In the genomic region with DNA sequence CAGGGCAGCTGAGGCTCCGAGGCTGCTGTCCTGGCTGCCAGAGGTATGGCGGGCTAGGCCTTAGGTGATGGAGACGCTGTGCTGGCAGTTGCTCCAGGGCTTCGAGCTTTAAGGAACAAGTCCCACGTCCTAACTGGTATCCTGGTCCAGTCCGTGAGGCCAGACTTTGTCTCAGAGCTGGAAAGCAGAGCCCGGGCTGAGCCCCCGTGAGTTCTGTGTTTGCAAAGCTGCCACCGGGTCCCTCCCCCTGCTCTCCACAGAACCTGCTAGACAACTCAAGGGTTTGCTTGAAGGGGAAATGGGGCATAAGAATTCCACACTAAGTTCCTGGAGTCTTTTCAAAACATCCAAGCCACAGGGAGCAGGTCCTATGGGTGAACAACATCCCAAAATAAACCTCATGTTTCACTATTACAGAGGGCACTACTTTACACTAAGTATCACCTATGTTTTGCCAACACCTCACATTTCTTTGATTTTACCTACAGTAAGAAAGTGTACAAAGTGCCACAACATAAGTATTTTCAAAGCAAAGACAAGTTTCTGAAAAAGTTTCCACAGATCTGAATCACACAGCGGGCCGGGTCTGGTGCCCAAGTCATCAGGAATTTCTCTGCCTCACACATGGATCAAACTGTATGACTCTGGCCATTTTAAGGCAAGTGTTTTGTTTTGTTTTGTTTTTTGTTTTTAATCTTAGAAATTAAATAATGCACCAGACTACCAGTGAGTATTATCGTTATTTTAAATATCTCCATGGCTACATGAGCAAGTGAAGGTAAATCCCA, we compare ENCODE assay signal across 25 cellular contexts.
DNase-seq lines count a peak whose midpoint lies in the region; ATAC-seq, FAIRE-seq and TF ChIP-seq lines count a peak whose summit lies in the region.
"Had no signal": no experiment of that assay in that cellular context is flagged by ENCODE, and none has a peak within 500 bp of the region (broad histone marks: within the 10 kb centered on the region; RNA-seq: fewer than 3 reads in every experiment).

No MANE protein-coding gene starts in this region.

- WGBS in H9 (ENCODE audit: extremely low coverage, insufficient read length, low lambda C conversion rate) = no CpG with 5 or more reads among the region's 12 CpGs
- WGBS in trophoblast cell (ENCODE audit: extremely low coverage, insufficient coverage, insufficient read length) = no CpG with 5 or more reads among the region's 12 CpGs
- 84% methylated on average over 6 of the region's 12 CpGs for WGBS in esophagus muscularis mucosa
- WGBS in testis, 2 donors = 71 to 89% methylated on average over 7 to 12 of the region's 12 CpGs

- TF ChIP-seq CTCF in CD14-positive monocyte (IDR thresholded peaks at IDR 0.05) = no peak
- no peak for TF ChIP-seq CTCF in H9 (conservative IDR thresholded peaks at IDR 0.05)
- no peak for TF ChIP-seq CTCF in glutamatergic neuron (IDR thresholded peaks at IDR 0.05; ENCODE audit: partially characterized antibody, unreplicated experiment)
- TF ChIP-seq CTCF in esophagus muscularis mucosa (IDR thresholded peaks at IDR 0.05) = no peak
- TF ChIP-seq CTCF in testis (IDR thresholded peaks at IDR 0.05) = no peak

- H3K14ac ChIP-seq in H9 (ENCODE audit: insufficient read depth, low read length) (peak overlapping the region; percentile 56; the same call in 1 of the 2 replicates), trophoblast cell (ENCODE audit: low read length) (no peak overlapping the region)

- no peak for DNase-seq in CD14-positive monocyte (ENCODE audit: low spot score)
- DNase-seq in H9 = peak; percentile 26
- DNase-seq in glutamatergic neuron = no peak
- no peak for DNase-seq in trophoblast cell
- DNase-seq in esophagus muscularis mucosa (ENCODE audit: extremely low spot score) = no peak
- DNase-seq in testis = no peak
- no peak for DNase-seq in urothelium cell line (ENCODE audit: low spot score)
- DNase-seq in activated naive CD8-positive, alpha-beta T cell treated with anti-CD3 and anti-CD28 coated beads, Interleukin-2, amount 50 U/mL, for 24 hours = no peak
- DNase-seq: activated CD4-positive, alpha-beta T cell treated with anti-CD3 and anti-CD28 coated beads for 4 hours; activated naive CD4-positive, alpha-beta T cell; effector CD8-positive, alpha-beta T cell; EL; esophagus squamous epithelium; mammary epithelial cell; MG63; NCI-H2107; RPMI8226; T-helper 17 cell had no signal

- H3K9ac ChIP-seq in H9 (ENCODE audit: extremely low read depth, insufficient read length, low read length) (no peak overlapping the region), trophoblast cell (ENCODE audit: low read length) (peak overlapping the region; percentile 9)
- H3K9ac ChIP-seq: BLaER1 treated with 17β-estradiol and CSF1 and Interleukin-3, amounts not matched to agents 10 nM and 100 nM had no signal

- H2AFZ ChIP-seq in H9 (ENCODE audit: low read length) (no peak overlapping the region), trophoblast cell (ENCODE audit: insufficient read depth, low read length, poor library complexity) (no peak overlapping the region)

- H3K9me3 Mint-ChIP-seq in CD14-positive monocyte (no peaks in the 10 kb centered on the region), H9 (no peaks in the 10 kb centered on the region), glutamatergic neuron (ENCODE audit: unreplicated experiment) (peaks cover 5% of the 10 kb centered on the region)
- no peaks in the 10 kb centered on the region for H3K9me3 Mint-ChIP-seq in activated naive CD8-positive, alpha-beta T cell treated with anti-CD3 and anti-CD28 coated beads, Interleukin-2, amount 50 U/mL, for 24 hours

- no peak for TF ChIP-seq EP300 in esophagus muscularis mucosa (IDR thresholded peaks at IDR 0.05)

- no peak overlapping the region for H3T11ph ChIP-seq in H9 (ENCODE audit: low read length)

- peak overlapping the region; percentile 68 for H4K91ac ChIP-seq in H9 (ENCODE audit: insufficient read length, low read depth, low read length)
- H4K91ac ChIP-seq in trophoblast cell (ENCODE audit: low read depth, low read length) = no peak overlapping the region

- H2BK20ac ChIP-seq in H9 (ENCODE audit: low read depth, low read length, poor library complexity, severe bottlenecking) = no peak overlapping the region

- H3K36me3 ChIP-seq in trophoblast cell (ENCODE audit: control insufficient read depth in 1 of 2, insufficient read depth in 2 of 2, low read length in 2 of 2) (no peaks in the 10 kb centered on the region), esophagus muscularis mucosa (no peaks in the 10 kb centered on the region), testis (ENCODE audit: low read depth, missing control alignments) (no peaks in the 10 kb centered on the region)
- H3K36me3 ChIP-seq: breast epithelium, esophagus squamous epithelium, MG63 had no signal

- FAIRE-seq in urothelium cell line (lab: Jason Lieb, UNC) = no peak
- FAIRE-seq: colon, islet of Langerhans, K562 had no signal

- H3K4me3 ChIP-seq in trophoblast cell (ENCODE audit: low read depth, low read length) = no peak overlapping the region
- H3K4me3 ChIP-seq in esophagus muscularis mucosa = no peak overlapping the region
- H3K4me3 ChIP-seq in testis = no peak overlapping the region
- H3K4me3 ChIP-seq: BLaER1 treated with 17β-estradiol and CSF1 and Interleukin-3, amounts not matched to agents 10 nM and 100 nM; esophagus squamous epithelium; gastroesophageal sphincter; K562; MG63; SK-N-MC had no signal

- no peak overlapping the region for H4K5ac ChIP-seq in H9 (ENCODE audit: insufficient read length, low read depth, low read length)

- H3K4me1 Mint-ChIP-seq in CD14-positive monocyte = peaks cover 41% of the 10 kb centered on the region
- H3K4me1 Mint-ChIP-seq in H9 = peaks cover 40 to 46% of the 10 kb centered on the region in 2 experiments
- peaks cover 63% of the 10 kb centered on the region for H3K4me1 Mint-ChIP-seq in glutamatergic neuron (ENCODE audit: low read depth, unreplicated experiment)
- H3K4me1 Mint-ChIP-seq in activated naive CD8-positive, alpha-beta T cell treated with anti-CD3 and anti-CD28 coated beads, Interleukin-2, amount 50 U/mL, for 24 hours = peaks cover 13% of the 10 kb centered on the region

- H3K27me3 Mint-ChIP-seq in CD14-positive monocyte (ENCODE audit: low read depth in 3 of 3) (no peaks in the 10 kb centered on the region), H9 (ENCODE audit: low read depth) (no peaks in the 10 kb centered on the region), glutamatergic neuron (ENCODE audit: unreplicated experiment) (peaks cover 9% of the 10 kb centered on the region)
- no peaks in the 10 kb centered on the region for H3K27me3 Mint-ChIP-seq in activated naive CD8-positive, alpha-beta T cell treated with anti-CD3 and anti-CD28 coated beads, Interleukin-2, amount 50 U/mL, for 24 hours
- H3K27me3 Mint-ChIP-seq: T-helper 17 cell had no signal

- no peaks in the 10 kb centered on the region for H3K23me2 ChIP-seq in H9 (ENCODE audit: insufficient read length, low read depth, low read length, poor library complexity, severe bottlenecking)

- H3K79me1 ChIP-seq in H9 (ENCODE audit: insufficient read depth, low read depth, low read length, poor library complexity, severe bottlenecking) (no peaks in the 10 kb centered on the region), trophoblast cell (ENCODE audit: low read length) (no peaks in the 10 kb centered on the region)

- TF ChIP-seq POLR2A in esophagus muscularis mucosa (IDR thresholded peaks at IDR 0.05; ENCODE audit: low read depth) (no peak), testis (IDR thresholded peaks at IDR 0.05) (no peak)

- H2AK5ac ChIP-seq in H9 (ENCODE audit: insufficient read length, low read length) (no peak overlapping the region), trophoblast cell (ENCODE audit: low read length) (no peak overlapping the region)

- no peak overlapping the region for H3K4me2 ChIP-seq in H9 (ENCODE audit: insufficient read depth, insufficient read length, low read length)
- H3K4me2 ChIP-seq in trophoblast cell (ENCODE audit: low read length) = peak overlapping the region; percentile 48
- H3K4me2 ChIP-seq: BLaER1 treated with 17β-estradiol and CSF1 and Interleukin-3, amounts not matched to agents 10 nM and 100 nM had no signal

- peaks cover 6% of the 10 kb centered on the region; the same call in 1 of the 2 replicates for H3K4me1 ChIP-seq in H9 (ENCODE audit: insufficient read depth, low read length)
- H3K4me1 ChIP-seq in trophoblast cell (ENCODE audit: control insufficient read depth in 1 of 2, insufficient read depth in 2 of 2, low read length in 2 of 2) = peaks cover 7 to 11% of the 10 kb centered on the region in 2 experiments
- peaks cover 5 to 50% (median 37%) of the 10 kb centered on the region in 4 donors for H3K4me1 ChIP-seq in esophagus muscularis mucosa
- H3K4me1 ChIP-seq in testis = peaks cover 20% of the 10 kb centered on the region

- H2BK12ac ChIP-seq in H9 (ENCODE audit: insufficient read length, low read depth, low read length) (no peak overlapping the region), trophoblast cell (ENCODE audit: low read length) (no peak overlapping the region)

- no peak overlapping the region for H4K8ac ChIP-seq in H9 (replicated peaks; ENCODE audit: insufficient read length, low read depth, low read length)
- H4K8ac ChIP-seq in trophoblast cell (ENCODE audit: low read depth, low read length) = no peak overlapping the region

- intact Hi-C loops in CD14-positive monocyte (cut with micrococcal nuclease) (no loop called here), esophagus muscularis mucosa (cut with DNase I) (no loop called here), testis (cut with DNase I; ENCODE audit: low total_unique reads) (no loop called here)

- no peaks in the 10 kb centered on the region for H4K20me1 ChIP-seq in H9 (ENCODE audit: control insufficient read depth, insufficient read depth, insufficient read length)

- ATAC-seq in activated naive CD8-positive, alpha-beta T cell treated with anti-CD3 and anti-CD28 coated beads, Interleukin-2, amount 50 U/mL, for 24 hours = no peak
- ATAC-seq: gastroesophageal sphincter, K562, T-helper 17 cell had no signal

- no peak overlapping the region for H2BK5ac ChIP-seq in H9 (ENCODE audit: insufficient read length, low read length)
- no peak overlapping the region for H2BK5ac ChIP-seq in trophoblast cell (ENCODE audit: low read depth, low read length, poor library complexity)

- H3K56ac ChIP-seq in H9 (ENCODE audit: insufficient read length, low read depth, low read length) = no peak overlapping the region

- H3K4ac ChIP-seq in H9 (ENCODE audit: low read depth, low read length) (no peak overlapping the region), trophoblast cell (ENCODE audit: low read depth, low read length) (no peak overlapping the region)

- no peaks in the 10 kb centered on the region for H3K27me3 ChIP-seq in H9 (ENCODE audit: insufficient read depth, low read length)
- no peaks in the 10 kb centered on the region for H3K27me3 ChIP-seq in trophoblast cell (ENCODE audit: insufficient read depth, low read length)
- H3K27me3 ChIP-seq in esophagus muscularis mucosa = no peaks in the 10 kb centered on the region
- H3K27me3 ChIP-seq in testis = no peaks in the 10 kb centered on the region
- H3K27me3 ChIP-seq: BLaER1 treated with 17β-estradiol and CSF1 and Interleukin-3, amounts not matched to agents 10 nM and 100 nM; breast epithelium; esophagus squamous epithelium; gastroesophageal sphincter; MG63 had no signal

- H4K12ac ChIP-seq in trophoblast cell (ENCODE audit: low read depth, low read length) = no peak overlapping the region

- no peak overlapping the region for H3K27ac ChIP-seq in H9 (ENCODE audit: insufficient read length, low read depth, low read length)
- no peak overlapping the region for H3K27ac ChIP-seq in trophoblast cell (ENCODE audit: low read depth, low read length)
- no peak overlapping the region for H3K27ac ChIP-seq in esophagus muscularis mucosa (replicated peaks in 1 of 4)
- H3K27ac ChIP-seq in testis = no peak overlapping the region
- H3K27ac ChIP-seq: BLaER1 treated with 17β-estradiol and CSF1 and Interleukin-3, amounts not matched to agents 10 nM and 100 nM; esophagus squamous epithelium; gastroesophageal sphincter; SK-N-MC had no signal

- H3K27ac Mint-ChIP-seq in CD14-positive monocyte (peak overlapping the region in 4 of 7 donors; percentile 33 to 66 (median 46)), H9 (peak overlapping the region in 1 of 3 experiments; percentile 71; a peak in 2 of 7 replicates), glutamatergic neuron (ENCODE audit: unreplicated experiment) (no peak overlapping the region)
- no peak overlapping the region for H3K27ac Mint-ChIP-seq in activated naive CD8-positive, alpha-beta T cell treated with anti-CD3 and anti-CD28 coated beads, Interleukin-2, amount 50 U/mL, for 24 hours
- H3K27ac Mint-ChIP-seq: T-helper 17 cell had no signal

- no peaks in the 10 kb centered on the region for H3K79me2 ChIP-seq in H9 (ENCODE audit: insufficient read depth, low read length)
- no peaks in the 10 kb centered on the region for H3K79me2 ChIP-seq in trophoblast cell (ENCODE audit: control insufficient read depth, insufficient read depth, low read length, poor library complexity)

- no peak overlapping the region for H2BK120ac ChIP-seq in H9 (ENCODE audit: low read depth, low read length, poor library complexity, severe bottlenecking)
- no peak overlapping the region for H2BK120ac ChIP-seq in trophoblast cell (ENCODE audit: insufficient read depth, low read length, poor library complexity)

- H3K18ac ChIP-seq in H9 (ENCODE audit: insufficient read length, low read depth, low read length) (no peak overlapping the region), trophoblast cell (ENCODE audit: low read length) (no peak overlapping the region)

- H3K36me3 Mint-ChIP-seq in CD14-positive monocyte = peaks cover 6 to 42% of the 10 kb centered on the region in 2 donors
- no peaks in the 10 kb centered on the region for H3K36me3 Mint-ChIP-seq in H9 (ENCODE audit: insufficient read depth in 1 of 3, low read depth in 3 of 3)
- H3K36me3 Mint-ChIP-seq in glutamatergic neuron (ENCODE audit: unreplicated experiment) = no peaks in the 10 kb centered on the region
- H3K36me3 Mint-ChIP-seq in activated naive CD8-positive, alpha-beta T cell treated with anti-CD3 and anti-CD28 coated beads, Interleukin-2, amount 50 U/mL, for 24 hours (ENCODE audit: low read depth) = no peaks in the 10 kb centered on the region

- H2BK15ac ChIP-seq in H9 (ENCODE audit: low read depth, low read length) = no peak overlapping the region

- H3K23ac ChIP-seq in H9 (ENCODE audit: insufficient read length, low read depth, low read length) = no peak overlapping the region
- H3K23ac ChIP-seq in trophoblast cell (ENCODE audit: low read length) = no peak overlapping the region

- H3K9me3 ChIP-seq in H9 (ENCODE audit: control insufficient read depth, low read depth, low read length) (no peaks in the 10 kb centered on the region), trophoblast cell (ENCODE audit: insufficient read depth, low read depth, low read length) (no peaks in the 10 kb centered on the region), esophagus muscularis mucosa (no peaks in the 10 kb centered on the region), testis (no peaks in the 10 kb centered on the region)
- H3K9me3 ChIP-seq: BLaER1 treated with 17β-estradiol and CSF1 and Interleukin-3, amounts not matched to agents 10 nM and 100 nM; breast epithelium; esophagus squamous epithelium; gastroesophageal sphincter; MG63 had no signal

- H3K4me3 Mint-ChIP-seq in CD14-positive monocyte (no peak overlapping the region), H9 (no peak overlapping the region), glutamatergic neuron (ENCODE audit: unreplicated experiment) (peak overlapping the region; percentile 20)
- no peak overlapping the region for H3K4me3 Mint-ChIP-seq in activated naive CD8-positive, alpha-beta T cell treated with anti-CD3 and anti-CD28 coated beads, Interleukin-2, amount 50 U/mL, for 24 hours
- H3K4me3 Mint-ChIP-seq: T-helper 17 cell had no signal

Comparison
In these comparisons a context has a peak if more than half of its experiments do, and no peak if none do; other contexts are left out.
1. H3K27ac Mint-ChIP-seq: peak in CD14-positive monocyte (4 of 7); none in glutamatergic neuron (single experiment) and activated naive CD8-positive, alpha-beta T cell treated with anti-CD3 and anti-CD28 coated beads, Interleukin-2, amount 50 U/mL, for 24 hours (single experiment).